6 cellular contexts compared by ENCODE assay signal in the genomic region with DNA sequence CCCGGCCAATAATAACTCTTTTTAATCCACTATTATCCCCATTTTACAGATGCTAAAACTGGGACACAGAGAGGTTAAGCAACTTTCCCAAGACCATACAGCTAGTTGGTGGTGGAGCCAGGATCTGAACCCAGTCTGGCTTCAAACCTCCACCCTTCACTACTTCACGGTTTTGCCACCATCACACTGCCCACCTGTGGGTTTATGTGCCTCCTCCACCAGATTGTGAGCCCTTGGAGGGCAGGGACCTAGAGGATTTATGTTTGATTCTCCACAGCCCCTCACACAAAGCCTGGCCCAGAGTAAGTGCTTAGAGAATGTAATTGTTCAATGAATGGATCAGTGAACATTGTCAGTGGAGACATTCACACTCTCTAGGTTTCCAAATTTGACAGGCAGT.
"Had no signal": no experiment of that assay in that cellular context is flagged by ENCODE, and none has a peak within 500 bp of the region (broad histone marks: within the 10 kb centered on the region; RNA-seq: fewer than 3 reads in every experiment).

No MANE protein-coding gene starts in this region.

- H3K4me3 ChIP-seq: K562 had no signal

- FAIRE-seq: HTR-8/SVneo, K562 had no signal

- H3K27ac ChIP-seq: HL-60 had no signal

- ATAC-seq: K562 had no signal

- DNase-seq: IMR-90, KBM-7, KG1 had no signal
